ENCODE assay signal across 30 cellular contexts in the genomic region with DNA sequence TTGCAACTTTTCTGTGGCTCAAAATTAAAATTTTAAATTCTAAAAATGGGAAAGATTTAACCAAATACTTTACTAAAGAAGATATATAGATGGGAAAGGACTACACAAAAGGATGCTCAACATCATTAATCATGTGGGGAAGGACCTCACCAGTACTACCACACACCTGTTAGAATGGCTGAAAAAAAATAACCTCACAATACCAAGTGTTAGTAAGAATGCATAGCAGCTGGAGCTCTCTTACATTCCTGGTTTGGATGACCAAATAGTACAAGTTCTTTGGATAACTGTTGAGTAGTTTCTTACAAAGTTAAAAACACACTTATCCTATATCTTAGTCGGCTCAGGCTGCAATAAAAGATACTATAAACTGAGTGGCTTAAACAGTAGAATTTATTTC. TPM values are rescaled to one million over a fixed set of nuclear protein-coding genes. Genes with fewer than 3 reads are reported as not detected.
"Had no signal": no experiment of that assay in that cellular context is flagged by ENCODE, and none has a peak within 500 bp of the region (broad histone marks: within the 10 kb centered on the region; RNA-seq: fewer than 3 reads in every experiment).

No MANE protein-coding gene starts in this region.

- H3K4me3 ChIP-seq: neural progenitor cell, ovary, psoas muscle, right lobe of liver, sigmoid colon, stomach, tibial artery, transverse colon, upper lobe of right lung, uterus had no signal

- H3K27ac ChIP-seq: neural progenitor cell, ovary, parathyroid adenoma, psoas muscle, right lobe of liver, sigmoid colon, stomach, tibial artery, transverse colon, upper lobe of right lung, uterus had no signal

- DNase-seq: naive thymus-derived CD4-positive, alpha-beta T cell; natural killer cell; occipital lobe; ovary; posterior cingulate gyrus; psoas muscle; right cardiac atrium; right lobe of liver; sigmoid colon; small intestine; stimulated activated CD4-positive, alpha-beta T cell treated with anti-CD3 and anti-CD28 coated beads, Interleukin-15, amount 100 ng/mL, for 24 hours; stimulated activated CD4-positive, alpha-beta T cell treated with anti-CD3 and anti-CD28 coated beads, Interleukin-2, amount 100 ng/mL, for 24 hours; stimulated activated CD4-positive, alpha-beta T cell treated with anti-CD3 and anti-CD28 coated beads, Interleukin-2, amount 100 ng/mL, for 48 hours; stimulated activated CD4-positive, alpha-beta T cell treated with anti-CD3 and anti-CD28 coated beads, Interleukin-4, amount 100 ng/mL, for 24 hours; stimulated activated naive B cell treated with anti-CD40 and anti-IgM and Interleukin-4, amounts not matched to agents 10 μg/mL and 1 μg/mL and 100 μg/mL, for 72 hours; stimulated activated naive CD4-positive, alpha-beta T cell treated with Interleukin-2 at 50 U/mL for 16 hours; stomach; tibial artery; transverse colon; upper lobe of right lung; uterus had no signal

- ATAC-seq: naive thymus-derived CD4-positive, alpha-beta T cell; natural killer cell; psoas muscle; right cardiac atrium; right lobe of liver; stimulated activated effector memory CD8-positive, alpha-beta T cell treated with anti-CD3 and anti-CD28 coated beads, Interleukin-12 subunit alpha, Interleukin-12 subunit beta, amount 100 ng/mL, for 72 hours; stimulated activated naive B cell treated with anti-CD40 and anti-IgM and Interleukin-4, amounts not matched to agents 10 μg/mL and 1 μg/mL and 100 μg/mL, for 72 hours; upper lobe of right lung had no signal

- H2AFZ ChIP-seq: neural progenitor cell, parathyroid adenoma had no signal

- H3K4me2 ChIP-seq: neural progenitor cell had no signal

- H3K4me1 ChIP-seq: neural progenitor cell, parathyroid adenoma, psoas muscle, sigmoid colon, stomach, tibial artery, transverse colon, upper lobe of right lung, uterus had no signal

- H3K27me3 ChIP-seq: neural progenitor cell, ovary, right lobe of liver, sigmoid colon, stomach, tibial artery, transverse colon, upper lobe of right lung, uterus had no signal

- H3K36me3 ChIP-seq: neural progenitor cell, ovary, right lobe of liver, sigmoid colon, stomach, tibial artery, transverse colon, upper lobe of right lung, uterus had no signal

- H3K9ac ChIP-seq: neural progenitor cell, parathyroid adenoma had no signal

- H3K79me2 ChIP-seq: parathyroid adenoma had no signal

- H3K9me3 ChIP-seq: ovary, psoas muscle, right lobe of liver, sigmoid colon, stomach, tibial artery, transverse colon, upper lobe of right lung, uterus had no signal

RNA-seq across cellular contexts. Expression of a gene that starts 33.9 kb away (rescaled TPM):
- total RNA-seq: progenitor cell of endocrine pancreas, upper lobe of right lung had no signal
- polyA plus RNA-seq: naive thymus-derived CD4-positive, alpha-beta T cell; ovary; urinary bladder had no signal

RNA-seq across cellular contexts. Expression of a gene that starts 43.8 kb away (rescaled TPM):
- total RNA-seq: naive thymus-derived CD4-positive, alpha-beta T cell; natural killer cell; occipital lobe; osteoblast; ovary; progenitor cell of endocrine pancreas; psoas muscle; renal cortical epithelial cell; right cardiac atrium; right lobe of liver; skeletal muscle tissue; transverse colon; upper lobe of right lung; urinary bladder had no signal
- polyA plus RNA-seq: naive thymus-derived CD4-positive, alpha-beta T cell; neural cell; urinary bladder had no signal
